In genomic region chr4:11542952-11543351, GRCh38 we compare ENCODE assay signal across 19 cellular contexts.
DNase-seq lines count a peak whose midpoint lies in the region; ATAC-seq, FAIRE-seq and TF ChIP-seq lines count a peak whose summit lies in the region.
"Had no signal": no experiment of that assay in that cellular context is flagged by ENCODE, and none has a peak within 500 bp of the region (broad histone marks: within the 10 kb centered on the region; RNA-seq: fewer than 3 reads in every experiment).

No MANE protein-coding gene starts in this region.

- no TSS peak for BruUV-seq in mammary epithelial cell (replicated peaks; lab: Mats Ljungman, UMichigan)
- no TSS peak for BruUV-seq in PC-3 (replicated peaks; lab: Mats Ljungman, UMichigan)

- H3K36me3 ChIP-seq in mammary epithelial cell (ENCODE audit: insufficient read depth, low read length) (no peaks in the 10 kb centered on the region), breast epithelium (no peaks in the 10 kb centered on the region), PC-3 (ENCODE audit: low read depth, low read length) (no peaks in the 10 kb centered on the region), bronchial epithelial cell (ENCODE audit: control insufficient read depth, insufficient read depth, low read length) (no peaks in the 10 kb centered on the region), keratinocyte (ENCODE audit: control insufficient read depth in 2 of 2, extremely low read depth in 1 of 2, insufficient read depth in 2 of 2, low read length in 2 of 2) (no peaks in the 10 kb centered on the region)

- POLR2A ChIA-PET in PC-3 (lab: Charles Lee; ENCODE audit: unreplicated experiment): no interaction called here

- peaks cover 6% of the 10 kb centered on the region for H3F3A ChIP-seq in PC-3 (ENCODE audit: low read length, unreplicated experiment)

- H3K9ac ChIP-seq in mammary epithelial cell (ENCODE audit: insufficient read depth, low read length) (no peak overlapping the region), PC-3 (ENCODE audit: low read length) (peak overlapping the region; percentile 74), keratinocyte (ENCODE audit: control insufficient read depth, extremely low read depth, insufficient read depth, low read length) (no peak overlapping the region)

- TF ChIP-seq POLR2A in breast epithelium (IDR thresholded peaks at IDR 0.05): no peak

- peak; percentile 83 for ATAC-seq in PC-3
- ATAC-seq: CD8-positive, alpha-beta T cell; GM23338 had no signal

- TF ChIP-seq CTCF in mammary epithelial cell (conservative IDR thresholded peaks at IDR 0.05 in 1 of 2, IDR thresholded peaks at IDR 0.05 in 1 of 2; ENCODE audit: extremely low read depth in 1 of 2, insufficient read depth in 1 of 2, low read depth in 1 of 2, low read length in 2 of 2): no peak
- no peak for TF ChIP-seq CTCF in breast epithelium (IDR thresholded peaks at IDR 0.05)
- TF ChIP-seq CTCF in PC-3 (conservative IDR thresholded peaks at IDR 0.05; ENCODE audit: low read depth, low read length): no peak
- no peak for TF ChIP-seq CTCF in bronchial epithelial cell (IDR thresholded peaks at IDR 0.05; ENCODE audit: insufficient read depth, low read length, severe bottlenecking)
- no peak for TF ChIP-seq CTCF in keratinocyte (optimal IDR thresholded peaks at IDR 0.05 in 1 of 3, IDR thresholded peaks at IDR 0.05 in 1 of 3, conservative IDR thresholded peaks at IDR 0.05 in 1 of 3; ENCODE audit: extremely low read depth in 1 of 3, insufficient read depth in 2 of 3, low read length in 3 of 3)
- TF ChIP-seq CTCF in dorsolateral prefrontal cortex (IDR thresholded peaks at IDR 0.05 in 54 of 56, conservative IDR thresholded peaks at IDR 0.05 in 2 of 56; ENCODE audit: low read depth in 1 of 56, partially characterized antibody in 56 of 56): no peak

- H3K9me1 ChIP-seq in keratinocyte (ENCODE audit: control insufficient read depth, extremely low read depth, insufficient read depth, low read length): no peaks in the 10 kb centered on the region

- intact Hi-C loops in mammary epithelial cell (cut with micrococcal nuclease) (no loop called here), breast epithelium (cut with DNase I; ENCODE audit: low total_unique reads) (no loop called here), PC-3 (cut with micrococcal nuclease) (loop anchor here (1.0 to 5.0 kb wide), 4 partner anchors 38 to 179 kb away; no protein-coding TSS in a partner anchor), dorsolateral prefrontal cortex (cut with DNase I) (no loop called here)

- FAIRE-seq in bronchial epithelial cell (lab: Jason Lieb, UNC) (no peak), keratinocyte (lab: Jason Lieb, UNC) (no peak)
- FAIRE-seq: G401.6, GM12891 had no signal

- H3K4me2 ChIP-seq in mammary epithelial cell (ENCODE audit: insufficient read depth, low read depth, low read length) (peak overlapping the region; percentile 53), PC-3 (ENCODE audit: low read length) (peak overlapping the region; percentile 69), keratinocyte (ENCODE audit: control insufficient read depth, extremely low read depth, insufficient read depth, low read depth, low read length) (peak overlapping the region; percentile 1)
- H3K4me2 ChIP-seq: GM23338 had no signal

- in situ Hi-C loops in mammary epithelial cell (cut with MboI; ENCODE audit: low sequenced_read_pairs in 2 of 2): loop anchor here in 1 of 2 donors (10.0 kb wide), 1 partner anchor 82 kb away; no protein-coding TSS in a partner anchor

- dilution Hi-C loops in mammary epithelial cell (cut with HindIII; ENCODE audit: low sequenced_read_pairs) (no loop called here), keratinocyte (cut with MboI; ENCODE audit: extremely low pct_ligation_motif_present, low sequenced_read_pairs) (no loop called here)

- H3K4me3 ChIP-seq in mammary epithelial cell (replicated peaks in 1 of 3; ENCODE audit: insufficient read depth in 1 of 3, low read depth in 2 of 3, low read length in 3 of 3) (no peak overlapping the region), breast epithelium (no peak overlapping the region), PC-3 (ENCODE audit: low read length) (peak overlapping the region; percentile 25; the same call in 1 of the 2 replicates), bronchial epithelial cell (ENCODE audit: low read depth, low read length) (no peak overlapping the region), keratinocyte (ENCODE audit: control insufficient read depth in 2 of 3, extremely low read depth in 1 of 3, insufficient read depth in 2 of 3, low read depth in 1 of 3, low read length in 3 of 3) (no peak overlapping the region), dorsolateral prefrontal cortex (no peak overlapping the region)
- H3K4me3 ChIP-seq: GM23338 had no signal

- H2AFZ ChIP-seq in mammary epithelial cell (ENCODE audit: low read depth, low read length) (no peak overlapping the region), PC-3 (ENCODE audit: low read length) (no peak overlapping the region), keratinocyte (ENCODE audit: control insufficient read depth, low read length) (no peak overlapping the region)
- H2AFZ ChIP-seq: GM23338 had no signal

- H3K27ac ChIP-seq in mammary epithelial cell (ENCODE audit: insufficient read depth, low read depth, low read length) (peak overlapping the region; percentile 74), breast epithelium (no peak overlapping the region), PC-3 (ENCODE audit: low read length) (peak overlapping the region; percentile 99), keratinocyte (ENCODE audit: control insufficient read depth, insufficient read depth, low read length) (peak overlapping the region; percentile 48), dorsolateral prefrontal cortex (no peak overlapping the region)

- DNase-seq in mammary epithelial cell (no peak), breast epithelium (ENCODE audit: low spot score in 2 of 2) (no peak), PC-3 (peak; percentile 86), bronchial epithelial cell (ENCODE audit: low read depth) (peak; percentile 74), keratinocyte (ENCODE audit: low read depth, low spot score) (no peak), iPS-NIHi11 (ENCODE audit: low spot score) (no peak), DMS79 treated with DMSO at 0.1 percent for 48 hours (lab: John Stamatoyannopoulos, UW) (no peak), dorsolateral prefrontal cortex (no peak)
- DNase-seq: 8988T; Caco-2; CD8-positive, alpha-beta T cell; DMS79; EL; H7; HFFc6; KBM-7 had no signal

- no peaks in the 10 kb centered on the region for H3K9me2 ChIP-seq in PC-3 (replicated peaks; ENCODE audit: low read length)

- H3K9me3 ChIP-seq in mammary epithelial cell (replicated peaks; ENCODE audit: insufficient read depth, low read length) (no peaks in the 10 kb centered on the region), breast epithelium (no peaks in the 10 kb centered on the region), PC-3 (ENCODE audit: low read length) (no peaks in the 10 kb centered on the region), keratinocyte (ENCODE audit: control insufficient read depth, low read depth, low read length) (no peaks in the 10 kb centered on the region)
- H3K9me3 ChIP-seq: Caco-2 had no signal

- H4K20me1 ChIP-seq in mammary epithelial cell (ENCODE audit: insufficient read depth, low read length): no peaks in the 10 kb centered on the region
- H4K20me1 ChIP-seq in PC-3 (ENCODE audit: low read length): no peaks in the 10 kb centered on the region
- H4K20me1 ChIP-seq in keratinocyte (ENCODE audit: control insufficient read depth, extremely low read depth, insufficient read depth, low read length): no peaks in the 10 kb centered on the region

- CTCF ChIA-PET in mammary epithelial cell (lab: Charles Lee; ENCODE audit: low non-redundant PET): no interaction called here
- CTCF ChIA-PET in PC-3 (lab: Charles Lee): no interaction called here

- H3K27me3 ChIP-seq in mammary epithelial cell (ENCODE audit: insufficient read depth, low read length): no peaks in the 10 kb centered on the region
- H3K27me3 ChIP-seq in breast epithelium: no peaks in the 10 kb centered on the region
- no peaks in the 10 kb centered on the region for H3K27me3 ChIP-seq in PC-3 (ENCODE audit: low read length)
- H3K27me3 ChIP-seq in bronchial epithelial cell (ENCODE audit: control insufficient read depth, insufficient read depth, low read length): no peaks in the 10 kb centered on the region
- no peaks in the 10 kb centered on the region for H3K27me3 ChIP-seq in keratinocyte (ENCODE audit: control insufficient read depth, extremely low read depth, insufficient read depth, low read length)
- H3K27me3 ChIP-seq in dorsolateral prefrontal cortex: no peaks in the 10 kb centered on the region

- WGBS in mammary epithelial cell (ENCODE audit: low coverage, missing lambda C conversion rate): 29% methylated on average over 2 of the region's 2 CpGs

- no peaks in the 10 kb centered on the region for H3K79me2 ChIP-seq in mammary epithelial cell (ENCODE audit: insufficient read depth, low read length)
- no peaks in the 10 kb centered on the region for H3K79me2 ChIP-seq in PC-3 (ENCODE audit: low read length)
- H3K79me2 ChIP-seq in keratinocyte (ENCODE audit: control insufficient read depth, insufficient read depth, low read length): no peaks in the 10 kb centered on the region

- H3K4me1 ChIP-seq in mammary epithelial cell (ENCODE audit: insufficient read depth, low read length): peaks cover 33% of the 10 kb centered on the region
- no peaks in the 10 kb centered on the region for H3K4me1 ChIP-seq in breast epithelium
- peaks cover 31% of the 10 kb centered on the region for H3K4me1 ChIP-seq in PC-3 (ENCODE audit: insufficient read depth, low read length)
- H3K4me1 ChIP-seq in keratinocyte (ENCODE audit: control insufficient read depth, extremely low read depth, insufficient read depth, low read length): peaks cover 32% of the 10 kb centered on the region
- H3K4me1 ChIP-seq: Caco-2 had no signal

Comparison
In these comparisons a context has a peak if more than half of its experiments do, and no peak if none do; other contexts are left out.
1. H3K27ac ChIP-seq: peak in mammary epithelial cell (single experiment), PC-3 (single experiment) and keratinocyte (single experiment); none in breast epithelium (0 of 2) and dorsolateral prefrontal cortex (0 of 59).
2. DNase-seq: peak in PC-3 (single experiment) and bronchial epithelial cell (single experiment); none in mammary epithelial cell (single experiment), breast epithelium (0 of 2), keratinocyte (single experiment), iPS-NIHi11 (single experiment), DMS79 treated with DMSO at 0.1 percent for 48 hours (single experiment) and dorsolateral prefrontal cortex (0 of 10).
3. H3K4me2 ChIP-seq: peak in every context shown above with its lines; median percentile 69 in PC-3; 53 in mammary epithelial cell; 1 in keratinocyte.